In the genomic region with DNA sequence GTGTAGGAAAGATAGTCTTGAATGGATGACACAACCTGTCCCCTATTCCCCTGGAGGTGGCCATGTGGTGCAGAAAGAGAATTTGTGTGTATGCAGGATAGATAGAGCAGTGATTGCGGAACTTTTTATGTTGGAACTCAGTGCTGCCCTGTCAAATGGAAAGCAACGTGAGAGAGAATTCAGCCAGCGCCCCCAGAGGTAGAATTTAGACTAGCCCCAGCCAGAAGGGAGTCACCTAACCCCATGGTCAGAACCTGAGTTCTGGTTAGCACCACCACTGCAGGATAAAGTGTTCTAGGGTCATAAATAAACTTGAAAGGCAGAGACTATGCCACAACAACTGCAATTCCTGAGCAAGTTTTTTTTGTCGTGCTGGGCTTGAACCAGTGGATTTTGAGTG, we compare ENCODE assay signal across 14 cellular contexts.
DNase-seq lines count a peak whose midpoint lies in the region; ATAC-seq and TF ChIP-seq lines count a peak whose summit lies in the region.
"Had no signal": no experiment of that assay in that cellular context is flagged by ENCODE, and none has a peak within 500 bp of the region (broad histone marks: within the 10 kb centered on the region; RNA-seq: fewer than 3 reads in every experiment).

No MANE protein-coding gene starts in this region.

- peak; percentile 28 for TF ChIP-seq CTCF in HFF-Myc (IDR thresholded peaks at IDR 0.05; ENCODE audit: low read depth, low read length, missing control alignments)
- peak; percentile 17 for TF ChIP-seq CTCF in nephron progenitor cell (IDR thresholded peaks at IDR 0.05)

- H3K27ac Mint-ChIP-seq in nephron progenitor cell: no peak overlapping the region
- H3K27ac Mint-ChIP-seq: activated B cell treated with CpG ODN at 0.5 μM for 24 hours had no signal

- DNase-seq in HFF-Myc (ENCODE audit: extremely low read depth, low read depth) (no peak), SK-MEL-5 (ENCODE audit: low read depth, low spot score) (peak; percentile 1), nephron progenitor cell (no peak), NOMO-1 (lab: John Stamatoyannopoulos, UW; ENCODE audit: unreplicated experiment in 2 of 2) (no peak), NCI-H1417 (lab: John Stamatoyannopoulos, UW) (no peak), GM03348 (ENCODE audit: low spot score) (no peak)
- DNase-seq: activated B cell treated with CpG ODN at 0.5 μM for 24 hours, dermis blood vessel endothelial cell, NCI-H187 treated with DMSO at 0.1 percent for 48 hours, NCI-H774, occipital lobe, SW 1271 had no signal

- no peaks in the 10 kb centered on the region for H3K4me1 Mint-ChIP-seq in nephron progenitor cell
- H3K4me1 Mint-ChIP-seq: activated B cell treated with CpG ODN at 0.5 μM for 24 hours had no signal

- ATAC-seq in GM18502 (IDR thresholded peaks at IDR 0.05; ENCODE audit: poor library complexity, unreplicated experiment): peak; percentile 77

- no peaks in the 10 kb centered on the region for H3K36me3 Mint-ChIP-seq in nephron progenitor cell (ENCODE audit: low read depth)

- H3K4me3 Mint-ChIP-seq in nephron progenitor cell: no peak overlapping the region
- H3K4me3 Mint-ChIP-seq: activated B cell treated with CpG ODN at 0.5 μM for 24 hours had no signal

- H3K27me3 Mint-ChIP-seq in nephron progenitor cell (ENCODE audit: low read depth, poor library complexity): no peaks in the 10 kb centered on the region
- H3K27me3 Mint-ChIP-seq: activated B cell treated with CpG ODN at 0.5 μM for 24 hours had no signal

- H3K9me3 Mint-ChIP-seq in nephron progenitor cell: no peaks in the 10 kb centered on the region
- H3K9me3 Mint-ChIP-seq: activated B cell treated with CpG ODN at 0.5 μM for 24 hours had no signal

- no peak overlapping the region for H3K4me3 ChIP-seq in HFF-Myc (replicated peaks; ENCODE audit: low read depth, low read length)
- H3K4me3 ChIP-seq: skin epidermis had no signal

- in situ Hi-C loops in SK-MEL-5 (cut with HindIII; ENCODE audit: low pct_unique_long_range_greater_than_20kb, low sequenced_read_pairs): no loop called here
